Comparison of ENCODE assay signal across 1 cellular context in the genomic region with DNA sequence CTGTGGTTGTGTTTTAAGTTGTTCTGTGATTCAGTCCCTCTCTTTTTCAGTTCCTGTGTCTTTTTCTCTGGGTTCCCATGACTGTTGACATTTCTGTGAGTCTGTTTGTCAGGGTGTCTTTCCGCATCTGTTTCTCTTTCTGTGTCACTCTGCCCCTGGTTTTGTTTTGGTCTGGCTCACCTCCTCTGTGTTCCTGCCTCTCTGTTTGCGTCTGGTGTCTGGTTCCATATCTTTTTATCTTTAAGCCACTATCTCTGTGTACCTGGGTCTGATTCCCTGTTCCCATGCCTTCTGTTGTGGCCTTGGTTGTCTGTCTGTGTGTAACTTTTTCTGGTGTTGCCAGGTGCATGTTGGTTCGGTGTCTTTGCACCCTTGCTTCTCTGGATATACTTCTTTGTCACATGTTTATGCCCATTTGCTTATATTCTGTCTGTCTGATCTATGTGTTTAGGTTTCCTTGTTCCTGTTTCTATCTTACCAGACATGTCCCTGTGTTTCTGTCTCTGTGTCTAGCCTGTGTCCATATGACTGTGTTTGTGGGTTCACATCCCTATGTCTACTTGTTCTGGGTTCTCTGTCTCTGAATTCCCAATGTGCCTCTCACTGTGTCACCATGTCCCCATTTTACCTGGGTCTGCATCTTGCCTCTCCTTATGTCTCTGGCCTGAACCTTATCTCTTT.
TF ChIP-seq lines count a peak whose summit lies in the region.

No MANE protein-coding gene starts in this region.

TF ChIP-seq in GM23338, 12 proteins besides CTCF, POLR2A, EP300 and RAD21:
- TF ChIP-seq, protein P1, sequence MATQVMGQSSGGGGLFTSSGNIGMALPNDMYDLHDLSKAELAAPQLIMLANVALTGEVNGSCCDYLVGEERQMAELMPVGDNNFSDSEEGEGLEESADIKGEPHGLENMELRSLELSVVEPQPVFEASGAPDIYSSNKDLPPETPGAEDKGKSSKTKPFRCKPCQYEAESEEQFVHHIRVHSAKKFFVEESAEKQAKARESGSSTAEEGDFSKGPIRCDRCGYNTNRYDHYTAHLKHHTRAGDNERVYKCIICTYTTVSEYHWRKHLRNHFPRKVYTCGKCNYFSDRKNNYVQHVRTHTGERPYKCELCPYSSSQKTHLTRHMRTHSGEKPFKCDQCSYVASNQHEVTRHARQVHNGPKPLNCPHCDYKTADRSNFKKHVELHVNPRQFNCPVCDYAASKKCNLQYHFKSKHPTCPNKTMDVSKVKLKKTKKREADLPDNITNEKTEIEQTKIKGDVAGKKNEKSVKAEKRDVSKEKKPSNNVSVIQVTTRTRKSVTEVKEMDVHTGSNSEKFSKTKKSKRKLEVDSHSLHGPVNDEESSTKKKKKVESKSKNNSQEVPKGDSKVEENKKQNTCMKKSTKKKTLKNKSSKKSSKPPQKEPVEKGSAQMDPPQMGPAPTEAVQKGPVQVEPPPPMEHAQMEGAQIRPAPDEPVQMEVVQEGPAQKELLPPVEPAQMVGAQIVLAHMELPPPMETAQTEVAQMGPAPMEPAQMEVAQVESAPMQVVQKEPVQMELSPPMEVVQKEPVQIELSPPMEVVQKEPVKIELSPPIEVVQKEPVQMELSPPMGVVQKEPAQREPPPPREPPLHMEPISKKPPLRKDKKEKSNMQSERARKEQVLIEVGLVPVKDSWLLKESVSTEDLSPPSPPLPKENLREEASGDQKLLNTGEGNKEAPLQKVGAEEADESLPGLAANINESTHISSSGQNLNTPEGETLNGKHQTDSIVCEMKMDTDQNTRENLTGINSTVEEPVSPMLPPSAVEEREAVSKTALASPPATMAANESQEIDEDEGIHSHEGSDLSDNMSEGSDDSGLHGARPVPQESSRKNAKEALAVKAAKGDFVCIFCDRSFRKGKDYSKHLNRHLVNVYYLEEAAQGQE (IDR thresholded peaks at IDR 0.05; ENCODE audit: unreplicated experiment): no peak
- no peak for TF ChIP-seq JUNB (IDR thresholded peaks at IDR 0.05; ENCODE audit: unreplicated experiment)
- no peak for TF ChIP-seq CREB1 (CRISPR knock-in tag; IDR thresholded peaks at IDR 0.05; ENCODE audit: low read depth)
- TF ChIP-seq ZNF331 (CRISPR knock-in tag; IDR thresholded peaks at IDR 0.05; ENCODE audit: low read depth): no peak
- TF ChIP-seq NANOG (IDR thresholded peaks at IDR 0.05; ENCODE audit: borderline replicate concordance): no peak
- no peak for TF ChIP-seq EZH2 (IDR thresholded peaks at IDR 0.05; ENCODE audit: low read depth, unreplicated experiment)
- no peak for TF ChIP-seq EZH2phosphoT487 (IDR thresholded peaks at IDR 0.05; ENCODE audit: unreplicated experiment)
- TF ChIP-seq ZNF114 (CRISPR knock-in tag; IDR thresholded peaks at IDR 0.05): no peak
- TF ChIP-seq ETS1 (IDR thresholded peaks at IDR 0.05): no peak
- no peak for TF ChIP-seq STAT1 (IDR thresholded peaks at IDR 0.05; ENCODE audit: unreplicated experiment)
- TF ChIP-seq POLR2AphosphoS5 (IDR thresholded peaks at IDR 0.05; ENCODE audit: low read depth): no peak
- TF ChIP-seq, protein P2, sequence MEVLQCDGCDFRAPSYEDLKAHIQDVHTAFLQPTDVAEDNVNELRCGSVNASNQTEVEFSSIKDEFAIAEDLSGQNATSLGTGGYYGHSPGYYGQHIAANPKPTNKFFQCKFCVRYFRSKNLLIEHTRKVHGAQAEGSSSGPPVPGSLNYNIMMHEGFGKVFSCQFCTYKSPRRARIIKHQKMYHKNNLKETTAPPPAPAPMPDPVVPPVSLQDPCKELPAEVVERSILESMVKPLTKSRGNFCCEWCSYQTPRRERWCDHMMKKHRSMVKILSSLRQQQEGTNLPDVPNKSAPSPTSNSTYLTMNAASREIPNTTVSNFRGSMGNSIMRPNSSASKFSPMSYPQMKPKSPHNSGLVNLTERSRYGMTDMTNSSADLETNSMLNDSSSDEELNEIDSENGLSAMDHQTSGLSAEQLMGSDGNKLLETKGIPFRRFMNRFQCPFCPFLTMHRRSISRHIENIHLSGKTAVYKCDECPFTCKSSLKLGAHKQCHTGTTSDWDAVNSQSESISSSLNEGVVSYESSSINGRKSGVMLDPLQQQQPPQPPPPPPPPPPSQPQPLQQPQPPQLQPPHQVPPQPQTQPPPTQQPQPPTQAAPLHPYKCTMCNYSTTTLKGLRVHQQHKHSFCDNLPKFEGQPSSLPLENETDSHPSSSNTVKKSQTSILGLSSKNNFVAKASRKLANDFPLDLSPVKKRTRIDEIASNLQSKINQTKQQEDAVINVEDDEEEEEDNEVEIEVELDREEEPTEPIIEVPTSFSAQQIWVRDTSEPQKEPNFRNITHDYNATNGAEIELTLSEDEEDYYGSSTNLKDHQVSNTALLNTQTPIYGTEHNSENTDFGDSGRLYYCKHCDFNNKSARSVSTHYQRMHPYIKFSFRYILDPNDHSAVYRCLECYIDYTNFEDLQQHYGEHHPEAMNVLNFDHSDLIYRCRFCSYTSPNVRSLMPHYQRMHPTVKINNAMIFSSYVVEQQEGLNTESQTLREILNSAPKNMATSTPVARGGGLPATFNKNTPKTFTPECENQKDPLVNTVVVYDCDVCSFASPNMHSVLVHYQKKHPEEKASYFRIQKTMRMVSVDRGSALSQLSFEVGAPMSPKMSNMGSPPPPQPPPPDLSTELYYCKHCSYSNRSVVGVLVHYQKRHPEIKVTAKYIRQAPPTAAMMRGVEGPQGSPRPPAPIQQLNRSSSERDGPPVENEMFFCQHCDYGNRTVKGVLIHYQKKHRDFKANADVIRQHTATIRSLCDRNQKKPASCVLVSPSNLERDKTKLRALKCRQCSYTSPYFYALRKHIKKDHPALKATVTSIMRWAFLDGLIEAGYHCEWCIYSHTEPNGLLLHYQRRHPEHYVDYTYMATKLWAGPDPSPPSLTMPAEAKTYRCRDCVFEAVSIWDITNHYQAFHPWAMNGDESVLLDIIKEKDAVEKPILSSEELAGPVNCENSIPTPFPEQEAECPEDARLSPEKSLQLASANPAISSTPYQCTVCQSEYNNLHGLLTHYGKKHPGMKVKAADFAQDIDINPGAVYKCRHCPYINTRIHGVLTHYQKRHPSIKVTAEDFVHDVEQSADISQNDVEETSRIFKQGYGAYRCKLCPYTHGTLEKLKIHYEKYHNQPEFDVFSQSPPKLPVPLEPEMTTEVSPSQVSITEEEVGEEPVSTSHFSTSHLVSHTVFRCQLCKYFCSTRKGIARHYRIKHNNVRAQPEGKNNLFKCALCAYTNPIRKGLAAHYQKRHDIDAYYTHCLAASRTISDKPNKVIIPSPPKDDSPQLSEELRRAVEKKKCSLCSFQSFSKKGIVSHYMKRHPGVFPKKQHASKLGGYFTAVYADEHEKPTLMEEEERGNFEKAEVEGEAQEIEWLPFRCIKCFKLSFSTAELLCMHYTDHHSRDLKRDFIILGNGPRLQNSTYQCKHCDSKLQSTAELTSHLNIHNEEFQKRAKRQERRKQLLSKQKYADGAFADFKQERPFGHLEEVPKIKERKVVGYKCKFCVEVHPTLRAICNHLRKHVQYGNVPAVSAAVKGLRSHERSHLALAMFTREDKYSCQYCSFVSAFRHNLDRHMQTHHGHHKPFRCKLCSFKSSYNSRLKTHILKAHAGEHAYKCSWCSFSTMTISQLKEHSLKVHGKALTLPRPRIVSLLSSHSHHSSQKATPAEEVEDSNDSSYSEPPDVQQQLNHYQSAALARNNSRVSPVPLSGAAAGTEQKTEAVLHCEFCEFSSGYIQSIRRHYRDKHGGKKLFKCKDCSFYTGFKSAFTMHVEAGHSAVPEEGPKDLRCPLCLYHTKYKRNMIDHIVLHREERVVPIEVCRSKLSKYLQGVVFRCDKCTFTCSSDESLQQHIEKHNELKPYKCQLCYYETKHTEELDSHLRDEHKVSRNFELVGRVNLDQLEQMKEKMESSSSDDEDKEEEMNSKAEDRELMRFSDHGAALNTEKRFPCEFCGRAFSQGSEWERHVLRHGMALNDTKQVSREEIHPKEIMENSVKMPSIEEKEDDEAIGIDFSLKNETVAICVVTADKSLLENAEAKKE (CRISPR knock-in tag; IDR thresholded peaks at IDR 0.05): no peak
